ENCODE assay signal across 8 cellular contexts in the genomic region with DNA sequence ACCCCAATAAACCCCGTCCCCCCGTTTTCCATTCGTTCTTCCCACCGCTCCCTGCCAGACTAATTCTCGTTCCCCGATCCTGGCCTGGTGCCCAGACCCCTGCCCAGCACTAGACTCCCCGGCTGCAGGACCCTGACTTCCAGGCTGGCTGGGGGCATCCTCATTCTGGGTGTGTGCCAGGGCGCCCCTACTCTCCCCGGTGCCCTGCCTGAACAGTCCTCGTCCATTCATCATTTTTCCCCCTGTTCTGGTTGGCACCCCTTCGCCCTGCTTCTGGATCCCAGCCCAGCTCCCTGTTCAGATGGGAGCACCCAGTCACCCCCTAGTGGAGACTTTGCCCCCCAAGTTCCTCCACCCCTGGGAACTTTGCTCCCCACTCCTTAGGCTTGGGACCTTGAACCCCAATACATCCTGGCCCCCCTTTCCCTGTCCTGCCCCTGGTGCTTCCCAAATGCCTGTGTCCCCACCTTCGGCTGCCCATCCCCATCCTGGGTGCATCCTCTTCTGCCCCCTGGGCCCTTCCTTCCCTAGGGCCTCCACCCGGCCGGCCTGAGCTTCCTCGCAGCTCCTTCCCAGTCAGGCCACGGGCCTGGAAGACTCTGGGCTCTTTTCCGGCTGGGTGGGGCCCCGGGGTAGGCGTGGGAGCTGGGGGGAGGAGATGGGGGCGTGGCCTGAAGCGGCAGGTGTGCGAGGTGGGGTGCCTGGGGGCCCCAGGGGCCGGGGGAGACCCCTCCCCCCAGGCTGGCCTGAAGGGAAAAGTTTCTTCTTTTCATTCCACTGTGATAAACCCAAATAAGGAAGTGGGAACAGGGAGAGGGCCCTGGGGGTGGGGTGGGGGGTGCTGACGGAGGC. TPM values are rescaled to one million over a fixed set of nuclear protein-coding genes. Genes with fewer than 3 reads are reported as not detected.
DNase-seq lines count a peak whose midpoint lies in the region; ATAC-seq and TF ChIP-seq lines count a peak whose summit lies in the region.

No MANE protein-coding gene starts in this region.

- H3K9ac ChIP-seq in ES-I3 (ENCODE audit: low read depth, low read length): peak overlapping the region; percentile 82
- H3K9ac ChIP-seq in iPS-15b (ENCODE audit: low read depth, low read length): peak overlapping the region; percentile 79

- DNase-seq in LoVo (ENCODE audit: low spot score): peak; percentile 52
- peak in 2 of 7 donors; percentile 43 to 62 for DNase-seq in adrenal gland
- DNase-seq in stimulated activated CD8-positive, alpha-beta memory T cell treated with anti-CD3 and anti-CD28 coated beads, Interleukin-4, amount 100 ng/mL, for 48 hours: peak; percentile 62

- intact Hi-C loops in adrenal gland (cut with DNase I): no loop called here

- TF ChIP-seq CTCF in adrenal gland (IDR thresholded peaks at IDR 0.05): peak in 4 of 6 experiments; percentile 10 to 32 (median 24)

- no peak for TF ChIP-seq POLR2A in adrenal gland (IDR thresholded peaks at IDR 0.05)

- H3K4me1 ChIP-seq in ES-I3 (ENCODE audit: insufficient read depth, low read length) (peaks cover 30% of the 10 kb centered on the region), adrenal gland (replicated peaks in 1 of 2) (peaks cover 29 to 35% of the 10 kb centered on the region in 2 donors), iPS-15b (ENCODE audit: control insufficient read depth, insufficient read depth, low read length) (peaks cover 33% of the 10 kb centered on the region)

- peaks cover 7% of the 10 kb centered on the region for H3K36me3 ChIP-seq in ES-I3 (ENCODE audit: insufficient read depth, low read length)
- H3K36me3 ChIP-seq in adrenal gland (replicated peaks in 1 of 2): peaks cover 0 to 28% of the 10 kb centered on the region in 2 donors
- peaks cover 34% of the 10 kb centered on the region for H3K36me3 ChIP-seq in iPS-15b (ENCODE audit: control insufficient read depth, insufficient read depth, low read length)

- H3K9me3 ChIP-seq in ES-I3 (ENCODE audit: control insufficient read depth, insufficient read depth, low read length) (no peaks in the 10 kb centered on the region), adrenal gland (replicated peaks in 1 of 3) (no peaks in the 10 kb centered on the region), iPS-15b (ENCODE audit: control insufficient read depth, insufficient read depth, low read length) (no peaks in the 10 kb centered on the region)

- H3K4me3 ChIP-seq in adrenal gland (peak overlapping the region in 3 of 4 donors; percentile 28 to 94 (median 56)), iPS-15b (ENCODE audit: low read depth, low read length) (peak overlapping the region; percentile 91)

- 3 to 5% (median 4%) methylated on average over 15 to 24 of the region's 24 CpGs for WGBS in adrenal gland, 4 donors

- ATAC-seq in GM18858 (IDR thresholded peaks at IDR 0.05; ENCODE audit: unreplicated experiment) (no peak), GM19395 (IDR thresholded peaks at IDR 0.05; ENCODE audit: unreplicated experiment) (no peak), HG02973 (IDR thresholded peaks at IDR 0.05; ENCODE audit: unreplicated experiment) (no peak)

- H3K27me3 ChIP-seq in adrenal gland (no peaks in the 10 kb centered on the region), iPS-15b (ENCODE audit: control insufficient read depth, insufficient read depth, low read length) (no peaks in the 10 kb centered on the region)

- H3K27ac ChIP-seq in adrenal gland: peak overlapping the region in 3 of 5 donors; percentile 11 to 77 (median 70)

RNA-seq across cellular contexts. Expression of a gene that starts 0.9 kb away (rescaled TPM):
- 10 to 100 TPM; 19.4 to 65.9 (median 46.2) TPM for total RNA-seq in adrenal gland
- 10 to 100 TPM in 2 of 3 donors, 1 to 10 TPM in 1; 6.6 to 89.5 (median 31.7) TPM for polyA plus RNA-seq in adrenal gland

RNA-seq across cellular contexts. Expression of a gene that starts 5.5 kb away (rescaled TPM):
- 100 to 1,000 TPM in 6 of 8 donors, 10 to 100 TPM in 2; 77.2 to 212 (median 131) TPM for total RNA-seq in adrenal gland
- polyA plus RNA-seq in adrenal gland: 100 to 1,000 TPM in 2 of 3 donors, 10 to 100 TPM in 1; 85.1 to 331 (median 327) TPM

RNA-seq across cellular contexts. Expression of a gene that starts 11.3 kb away (rescaled TPM):
- 100 to 1,000 TPM in 2 of 8 donors, 10 to 100 TPM in 6; 76.1 to 185 (median 94.8) TPM for total RNA-seq in adrenal gland
- polyA plus RNA-seq in adrenal gland: 100 to 1,000 TPM; 206 to 812 (median 791) TPM

RNA-seq across cellular contexts. Expression of a gene that starts 17.8 kb away (rescaled TPM):
- 100 to 1,000 TPM in 5 of 8 donors, 10 to 100 TPM in 3; 53.8 to 156 (median 134) TPM for total RNA-seq in adrenal gland
- polyA plus RNA-seq in adrenal gland: 100 to 1,000 TPM in 2 of 3 donors, 10 to 100 TPM in 1; 64.4 to 185 (median 158) TPM

RNA-seq across cellular contexts. Expression of a gene that starts 21.9 kb away (rescaled TPM):
- 100 to 1,000 TPM in 1 of 8 donors, 10 to 100 TPM in 7; 21.7 to 112 (median 59.3) TPM for total RNA-seq in adrenal gland
- polyA plus RNA-seq in adrenal gland: 100 to 1,000 TPM in 2 of 3 donors, 10 to 100 TPM in 1; 59.4 to 220 (median 192) TPM
